In genomic region chr4:36716874-36717273, GRCh38 we compare ENCODE assay signal across 11 cellular contexts.
"Had no signal": no experiment of that assay in that cellular context is flagged by ENCODE, and none has a peak within 500 bp of the region (broad histone marks: within the 10 kb centered on the region; RNA-seq: fewer than 3 reads in every experiment).

No MANE protein-coding gene starts in this region.

- H3K27me3 ChIP-seq: pancreas had no signal

- DNase-seq: activated CD4-positive, alpha-beta memory T cell treated with anti-CD3 and anti-CD28 coated beads, Interleukin-2, amount 10 ng/mL, durations not matched to agents 7 days and 5 days; activated CD4-positive, alpha-beta T cell treated with anti-CD3 and anti-CD28 coated beads for 4 hours; activated naive CD4-positive, alpha-beta T cell treated with anti-CD3 and anti-CD28 coated beads, Interleukin-2, amount 10 ng/mL, durations not matched to agents 7 days and 5 days; activated T-cell treated with anti-CD3 and anti-CD28 coated beads, Interleukin-2, amount 50 U/mL, for 24 hours; left ventricle myocardium inferior; naive thymus-derived CD8-positive, alpha-beta T cell; pancreas; retina; T-helper 9 cell had no signal

- H3K27ac ChIP-seq: left ventricle myocardium inferior, pancreas had no signal

- H3K36me3 ChIP-seq: left ventricle myocardium inferior, pancreas had no signal

- H3K9me3 ChIP-seq: pancreas had no signal

- H3K4me3 ChIP-seq: left ventricle myocardium inferior, pancreas had no signal

- H3K4me1 ChIP-seq: left ventricle myocardium inferior, pancreas had no signal

- ATAC-seq: naive thymus-derived CD8-positive, alpha-beta T cell; pancreas; stimulated activated effector memory CD8-positive, alpha-beta T cell treated with anti-CD3 and anti-CD28 coated beads, Interleukin-12 subunit alpha, Interleukin-12 subunit beta, amount 100 ng/mL, for 72 hours; WTC11 had no signal
